In the genomic region with DNA sequence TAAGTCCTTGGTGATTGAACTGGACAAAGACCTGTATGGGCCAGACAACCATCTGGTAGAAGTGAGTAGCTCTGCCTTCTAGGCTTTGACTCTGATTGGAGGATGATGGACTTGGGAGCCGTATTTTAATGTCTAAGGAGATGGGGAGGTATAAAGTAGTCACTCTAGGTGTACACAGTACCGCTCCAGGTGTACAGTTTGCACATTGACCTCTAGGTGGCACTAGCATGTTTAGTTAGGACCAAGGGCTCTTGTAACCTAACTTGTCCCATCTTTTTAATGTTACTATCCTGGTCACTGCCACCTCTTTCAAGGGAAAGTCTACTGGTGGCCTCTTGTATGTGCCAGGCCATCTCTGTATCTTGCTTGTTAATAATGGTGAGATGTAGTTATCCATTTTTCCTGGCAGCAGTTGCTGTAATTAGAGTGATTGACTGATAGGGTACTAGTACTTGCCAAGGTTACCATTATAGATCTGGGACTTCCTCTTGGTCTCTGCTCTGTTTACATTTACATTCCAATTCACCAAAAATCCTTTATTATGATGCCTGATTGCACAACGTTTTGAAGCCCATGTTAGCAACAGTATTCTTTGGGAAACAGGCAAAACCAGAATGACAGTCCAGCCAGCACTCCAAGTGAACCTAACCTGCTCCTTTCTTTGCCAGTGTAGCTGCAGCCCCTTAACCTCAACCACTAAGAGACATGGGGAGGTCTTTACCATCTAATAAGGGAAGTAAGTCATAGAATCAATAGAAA, we compare ENCODE assay signal across 8 cellular contexts. TPM values are rescaled to one million over a fixed set of nuclear protein-coding genes. Genes with fewer than 3 reads are reported as not detected.
DNase-seq lines count a peak whose midpoint lies in the region; ATAC-seq and TF ChIP-seq lines count a peak whose summit lies in the region.

No MANE protein-coding gene starts in this region.

- H3K36me3 Mint-ChIP-seq in activated naive CD4-positive, alpha-beta T cell treated with anti-CD3 and anti-CD28 coated beads, Interleukin-2, amount 10 ng/mL, durations not matched to agents 7 days and 5 days: peaks cover 27% of the 10 kb centered on the region

- TF ChIP-seq CTCF in DND-41 (IDR thresholded peaks at IDR 0.05; ENCODE audit: borderline replicate concordance, extremely low read depth, low read length, poor library complexity, severe bottlenecking): peak; percentile 93
- peak; percentile 87 for TF ChIP-seq CTCF in PC-9 (conservative IDR thresholded peaks at IDR 0.05)
- TF ChIP-seq CTCF in cardiac muscle cell (IDR thresholded peaks at IDR 0.05; ENCODE audit: low read depth, low read length): peak; percentile 84
- peak; percentile 48 to 87 (median 77) for TF ChIP-seq CTCF in spleen (IDR thresholded peaks at IDR 0.05 in 8 of 11, conservative IDR thresholded peaks at IDR 0.05 in 3 of 11)

- peak overlapping the region; percentile 31; the same call in 1 of the 2 replicates for H3K4me2 ChIP-seq in DND-41 (ENCODE audit: insufficient read depth, low read length)
- peak overlapping the region; percentile 29; the same call in 1 of the 2 replicates for H3K4me2 ChIP-seq in PC-9

- WGBS in spleen, 5 donors: 12 to 40% (median 37%) methylated on average over 3 of the region's 3 CpGs

- no peaks in the 10 kb centered on the region for H3K9me3 ChIP-seq in DND-41 (ENCODE audit: insufficient read depth, low read length, severe bottlenecking)
- no peaks in the 10 kb centered on the region for H3K9me3 ChIP-seq in PC-9 (ENCODE audit: insufficient read depth, low read depth)
- no peaks in the 10 kb centered on the region for H3K9me3 ChIP-seq in cardiac muscle cell (ENCODE audit: low read depth)
- no peaks in the 10 kb centered on the region for H3K9me3 ChIP-seq in spleen

- H3K4me1 ChIP-seq in DND-41 (ENCODE audit: insufficient read depth, low read length) (peaks cover 37% of the 10 kb centered on the region), PC-9 (replicated peaks; ENCODE audit: insufficient read depth) (peaks cover 26% of the 10 kb centered on the region), cardiac muscle cell (ENCODE audit: low read depth) (no peaks in the 10 kb centered on the region), spleen (peaks cover 7 to 51% (median 41%) of the 10 kb centered on the region in 6 donors)

- H3K79me2 ChIP-seq in DND-41 (ENCODE audit: insufficient read depth, low read length) (peaks cover 50% of the 10 kb centered on the region), PC-9 (ENCODE audit: low read depth) (peaks cover 12% of the 10 kb centered on the region)

- H3K9ac ChIP-seq in DND-41 (ENCODE audit: low read depth, low read length): no peak overlapping the region

- no peak overlapping the region for H2AFZ ChIP-seq in DND-41 (ENCODE audit: low read depth, low read length)
- H2AFZ ChIP-seq in PC-9: no peak overlapping the region

- H3K27ac ChIP-seq in DND-41 (ENCODE audit: low read length) (no peak overlapping the region), PC-9 (peak overlapping the region; percentile 0; the same call in 1 of the 2 replicates), cardiac muscle cell (no peak overlapping the region), spleen (peak overlapping the region in 3 of 8 donors; percentile 28 to 99 (median 31))

- H3K4me3 Mint-ChIP-seq in activated naive CD4-positive, alpha-beta T cell treated with anti-CD3 and anti-CD28 coated beads, Interleukin-2, amount 10 ng/mL, durations not matched to agents 7 days and 5 days: no peak overlapping the region

- TF ChIP-seq POLR2A in spleen (IDR thresholded peaks at IDR 0.05): no peak

- no peaks in the 10 kb centered on the region for H3K27me3 ChIP-seq in DND-41 (ENCODE audit: insufficient read depth, low read length, poor library complexity)
- no peaks in the 10 kb centered on the region for H3K27me3 ChIP-seq in PC-9 (ENCODE audit: insufficient read depth, low read depth)
- no peaks in the 10 kb centered on the region for H3K27me3 ChIP-seq in cardiac muscle cell
- no peaks in the 10 kb centered on the region for H3K27me3 ChIP-seq in spleen (replicated peaks in 1 of 7)

- intact Hi-C loops in PC-9 (cut with micrococcal nuclease; ENCODE audit: unreplicated experiment) (loop anchor here (1.0 to 10.0 kb wide), 3 partner anchors 87 to 316 kb away; a partner anchor contains a TSS), spleen (cut with DNase I; ENCODE audit: low total_unique reads) (loop anchor here (5.0 kb wide), 1 partner anchor 79 kb away; a partner anchor contains a TSS)

- peaks cover 28% of the 10 kb centered on the region for H3F3A ChIP-seq in PC-9 (ENCODE audit: insufficient read depth, low read depth)

- ATAC-seq in DND-41 (ENCODE audit: insufficient read depth, low read depth) (0 out of 3 replicates have a peak, but pooled peaks have one; percentile 17), GM18861 (IDR thresholded peaks at IDR 0.05; ENCODE audit: unreplicated experiment) (no peak)

- H3K4me3 ChIP-seq in DND-41 (ENCODE audit: low read depth in 1 of 2, low read length in 2 of 2): no peak overlapping the region
- no peak overlapping the region for H3K4me3 ChIP-seq in PC-9
- no peak overlapping the region for H3K4me3 ChIP-seq in cardiac muscle cell
- no peak overlapping the region for H3K4me3 ChIP-seq in spleen

- H3K9me3 Mint-ChIP-seq in activated naive CD4-positive, alpha-beta T cell treated with anti-CD3 and anti-CD28 coated beads, Interleukin-2, amount 10 ng/mL, durations not matched to agents 7 days and 5 days: no peaks in the 10 kb centered on the region

- no peaks in the 10 kb centered on the region for H3K9me2 ChIP-seq in PC-9 (ENCODE audit: insufficient read depth)

- CTCF ChIA-PET in PC-9 (lab: Charles Lee): interaction anchor here (0.6 to 1.5 kb wide), 4 partner anchors 21 to 1016 kb away, joined by 3 to 6 read pairs (median 4); no protein-coding TSS in a partner anchor
- CTCF ChIA-PET in activated naive CD4-positive, alpha-beta T cell treated with anti-CD3 and anti-CD28 coated beads, Interleukin-2, amount 10 ng/mL, durations not matched to agents 7 days and 5 days (lab: Charles Lee): interaction anchor here (1.0 to 5.6 kb wide), 17 partner anchors 12 to 121 kb away, joined by 3 to 20 read pairs (median 4); a partner anchor contains a TSS

- no peaks in the 10 kb centered on the region for H3K27me3 Mint-ChIP-seq in activated naive CD4-positive, alpha-beta T cell treated with anti-CD3 and anti-CD28 coated beads, Interleukin-2, amount 10 ng/mL, durations not matched to agents 7 days and 5 days

- no TSS peak for BruUV-seq in PC-9 (replicated peaks; lab: Mats Ljungman, UMichigan)

- peaks cover 76% of the 10 kb centered on the region for H3K36me3 ChIP-seq in DND-41 (ENCODE audit: insufficient read depth, low read length)
- H3K36me3 ChIP-seq in PC-9 (ENCODE audit: low read depth): peaks cover 19% of the 10 kb centered on the region
- H3K36me3 ChIP-seq in cardiac muscle cell: peaks cover 45% of the 10 kb centered on the region
- peaks cover 13 to 74% (median 65%) of the 10 kb centered on the region in 6 donors for H3K36me3 ChIP-seq in spleen

- H4K20me1 ChIP-seq in DND-41 (ENCODE audit: insufficient read depth, low read length): peaks cover 26% of the 10 kb centered on the region
- no peaks in the 10 kb centered on the region; the same call in 1 of the 2 replicates for H4K20me1 ChIP-seq in PC-9 (ENCODE audit: insufficient read depth)

- peaks cover 26% of the 10 kb centered on the region for H3K4me1 Mint-ChIP-seq in activated naive CD4-positive, alpha-beta T cell treated with anti-CD3 and anti-CD28 coated beads, Interleukin-2, amount 10 ng/mL, durations not matched to agents 7 days and 5 days

- no peak overlapping the region for H3K27ac Mint-ChIP-seq in activated naive CD4-positive, alpha-beta T cell treated with anti-CD3 and anti-CD28 coated beads, Interleukin-2, amount 10 ng/mL, durations not matched to agents 7 days and 5 days

- peak; percentile 64 for DNase-seq in DND-41
- DNase-seq in HuH-7.5 (ENCODE audit: low spot score): peak; percentile 82
- peak; percentile 50 to 77 for DNase-seq in PC-9
- DNase-seq in activated naive CD4-positive, alpha-beta T cell treated with anti-CD3 and anti-CD28 coated beads, Interleukin-2, amount 10 ng/mL, durations not matched to agents 7 days and 5 days: peak; percentile 72
- DNase-seq in cardiac muscle cell (ENCODE audit: low read depth in 1 of 2, low spot score in 1 of 2): peak; percentile 47 to 78
- peak; percentile 13 for DNase-seq in spleen
- no peak for DNase-seq in cortex of kidney (lab: John Stamatoyannopoulos, UW)

- POLR2A ChIA-PET in PC-9 (lab: Charles Lee; ENCODE audit: unreplicated experiment): no interaction called here

RNA-seq across cellular contexts. Expression of a gene that starts 3.6 kb away (rescaled TPM):
- total RNA-seq in PC-9 (2021) (48.8 and 66.7 TPM in 2 replicates), cardiac muscle cell (97.8 and 108 TPM in 2 replicates), spleen (10 to 100 TPM; 47.3 to 85.7 (median 60.3) TPM)
- polyA plus RNA-seq in cardiac muscle cell (40.7 and 45.1 TPM in 2 replicates), spleen (10 to 100 TPM; 17.4 to 25.3 (median 18.1) TPM)

RNA-seq across cellular contexts. Expression of a gene that starts 15.1 kb away (rescaled TPM):
- 0.24 and 1.0 TPM in 2 replicates for total RNA-seq in PC-9 (2021)
- total RNA-seq in cardiac muscle cell: 1.7 and 3.4 TPM in 2 replicates
- 2.5 and 4.3 TPM in 2 replicates for polyA plus RNA-seq in cardiac muscle cell
- total RNA-seq in spleen: under 1 TPM in 6 of 7 donors, not detected in 1; 0.13 to 0.79 (median 0.45) TPM
- under 1 TPM; 0.44 to 0.72 (median 0.48) TPM for polyA plus RNA-seq in spleen

RNA-seq across cellular contexts. Expression of a gene that starts 23.3 kb away (rescaled TPM):
- 53.9 and 76.1 TPM in 2 replicates for total RNA-seq in PC-9 (2021)
- total RNA-seq in cardiac muscle cell: 43.9 and 105 TPM in 2 replicates
- polyA plus RNA-seq in cardiac muscle cell: 234 and 265 TPM in 2 replicates
- 10 to 100 TPM; 45.9 to 68.2 (median 52.7) TPM for total RNA-seq in spleen
- polyA plus RNA-seq in spleen: 100 to 1,000 TPM in 1 of 3 donors, 10 to 100 TPM in 2; 75.5 to 116 (median 81.9) TPM

RNA-seq across cellular contexts. Expression of a gene that starts 31.4 kb away (rescaled TPM):
- total RNA-seq in PC-9 (2021): 3.5 and 4.5 TPM in 2 replicates
- total RNA-seq in cardiac muscle cell: 5.0 and 7.0 TPM in 2 replicates
- polyA plus RNA-seq in cardiac muscle cell: 4.6 and 6.9 TPM in 2 replicates
- 1 to 10 TPM in 2 of 7 donors, under 1 TPM in 5; 0.26 to 1.3 (median 0.54) TPM for total RNA-seq in spleen
- under 1 TPM; 0.16 to 0.33 (median 0.22) TPM for polyA plus RNA-seq in spleen
